9 cellular contexts compared by ENCODE assay signal in the genomic region with DNA sequence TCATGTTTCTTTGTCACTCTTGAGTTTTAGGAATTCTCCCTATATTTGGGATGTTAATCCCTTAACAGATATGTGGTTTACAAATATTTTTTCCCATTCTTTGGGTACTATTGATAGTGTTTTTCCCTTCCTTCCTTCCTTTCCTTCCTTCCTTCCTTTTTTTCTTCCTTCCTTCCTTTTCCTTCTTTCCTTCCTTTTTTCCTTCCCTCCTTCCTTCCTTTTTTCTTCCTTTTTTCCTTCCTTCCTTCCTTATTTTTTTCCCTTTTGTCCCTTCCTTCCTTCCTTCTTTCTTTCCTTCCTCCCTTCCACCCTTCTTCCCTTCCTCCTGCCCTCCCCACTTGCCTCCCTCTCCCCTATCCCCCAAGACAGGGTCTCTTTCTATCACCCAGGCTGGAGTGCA.
"Had no signal": no experiment of that assay in that cellular context is flagged by ENCODE, and none has a peak within 500 bp of the region (broad histone marks: within the 10 kb centered on the region; RNA-seq: fewer than 3 reads in every experiment).

No MANE protein-coding gene starts in this region.

- H3K27ac ChIP-seq: GM23248 had no signal

- H3K4me3 ChIP-seq: GM23248, GM23338, HAP-1 had no signal

- H3K4me3 Mint-ChIP-seq: GM23338, H9, HFFc6 had no signal

- H3K27ac Mint-ChIP-seq: GM23338, HFFc6 had no signal

- H3K4me1 ChIP-seq: HAP-1 had no signal

- H3K36me3 ChIP-seq: HAP-1 had no signal

- DNase-seq: GM23248, GOT3, H7, H9, HCEC 1CT, HFFc6 had no signal

- H3K4me1 Mint-ChIP-seq: GM23338, H9 had no signal

- H3K9me3 Mint-ChIP-seq: HFFc6 had no signal

- H3K9me3 ChIP-seq: HAP-1 had no signal

- ATAC-seq: GM23338, HCT116 had no signal
